ENCODE assay signal across 13 cellular contexts in genomic region chr21:41611441-41611840, GRCh38.
DNase-seq lines count a peak whose midpoint lies in the region; ATAC-seq and TF ChIP-seq lines count a peak whose summit lies in the region.
"Had no signal": no experiment of that assay in that cellular context is flagged by ENCODE, and none has a peak within 500 bp of the region (broad histone marks: within the 10 kb centered on the region; RNA-seq: fewer than 3 reads in every experiment).

No MANE protein-coding gene starts in this region.

- no peak for TF ChIP-seq POLR2A in sigmoid colon (IDR thresholded peaks at IDR 0.05)

- peaks cover 9 to 10% of the 10 kb centered on the region in 2 donors for H3K27me3 Mint-ChIP-seq in natural killer cell treated with Interleukin-12 subunit alpha and Interleukin-12 subunit beta and Interleukin-15 and Interleukin-18, amount 100 ng/mL, for 72 hours
- H3K27me3 Mint-ChIP-seq in natural killer cell (ENCODE audit: low read depth in 2 of 2), result peaks cover 3 to 37% of the 10 kb centered on the region in 2 donors
- H3K27me3 Mint-ChIP-seq in T-cell, result peaks cover 39 to 55% of the 10 kb centered on the region in 2 donors

- H3K27ac ChIP-seq in VCaP (peak overlapping the region; percentile 66), sigmoid colon (no peak overlapping the region)

- intact Hi-C loops in natural killer cell (cut with micrococcal nuclease) (loop anchor here (10.0 kb wide), 1 partner anchor 503 kb away; no protein-coding TSS in a partner anchor), sigmoid colon (cut with DNase I) (loop anchor here (2.0 to 5.0 kb wide), 3 partner anchors 266 to 509 kb away; partner anchors contain the start of gene PRDM15)

- no peak for TF ChIP-seq CTCF in natural killer cell (IDR thresholded peaks at IDR 0.05)
- TF ChIP-seq CTCF in VCaP (conservative IDR thresholded peaks at IDR 0.05), result no peak
- TF ChIP-seq CTCF in sigmoid colon (IDR thresholded peaks at IDR 0.05), result no peak

- ATAC-seq in natural killer cell treated with Interleukin-12 subunit alpha and Interleukin-12 subunit beta and Interleukin-15 and Interleukin-18, amount 100 ng/mL, for 72 hours, result no peak
- no peak for ATAC-seq in natural killer cell
- ATAC-seq in HG03378 (IDR thresholded peaks at IDR 0.05; ENCODE audit: unreplicated experiment), result no peak
- no peak for ATAC-seq in T-cell (replicated peaks in 1 of 4)

- no peaks in the 10 kb centered on the region for H3K27me3 ChIP-seq in sigmoid colon

- no peaks in the 10 kb centered on the region for H3K36me3 Mint-ChIP-seq in natural killer cell treated with Interleukin-12 subunit alpha and Interleukin-12 subunit beta and Interleukin-15 and Interleukin-18, amount 100 ng/mL, for 72 hours
- H3K36me3 Mint-ChIP-seq in natural killer cell (no peaks in the 10 kb centered on the region), T-cell (no peaks in the 10 kb centered on the region)
- H3K36me3 Mint-ChIP-seq: CD4-positive, alpha-beta memory T cell had no signal

- 61 to 75% methylated on average over 5 of the region's 5 CpGs for WGBS in sigmoid colon, 2 donors

- TF ChIP-seq EP300 in sigmoid colon (IDR thresholded peaks at IDR 0.05), result no peak

- no peaks in the 10 kb centered on the region for H3K4me1 Mint-ChIP-seq in natural killer cell treated with Interleukin-12 subunit alpha and Interleukin-12 subunit beta and Interleukin-15 and Interleukin-18, amount 100 ng/mL, for 72 hours (ENCODE audit: low read depth in 2 of 2)
- H3K4me1 Mint-ChIP-seq in natural killer cell, result no peaks in the 10 kb centered on the region
- peaks cover 0 to 4% (median 0%) of the 10 kb centered on the region in 3 donors for H3K4me1 Mint-ChIP-seq in T-cell
- H3K4me1 Mint-ChIP-seq: B cell; CD4-positive, alpha-beta memory T cell had no signal

- no peaks in the 10 kb centered on the region for H3K9me3 ChIP-seq in sigmoid colon
- H3K9me3 ChIP-seq: HAP-1 had no signal

- no peak overlapping the region for H3K27ac Mint-ChIP-seq in natural killer cell treated with Interleukin-12 subunit alpha and Interleukin-12 subunit beta and Interleukin-15 and Interleukin-18, amount 100 ng/mL, for 72 hours
- H3K27ac Mint-ChIP-seq in natural killer cell, result no peak overlapping the region
- H3K27ac Mint-ChIP-seq in T-cell, result no peak overlapping the region
- H3K27ac Mint-ChIP-seq: B cell; CD4-positive, alpha-beta memory T cell had no signal

- POLR2A ChIA-PET in T-cell (lab: Charles Lee), result no interaction called here

- no peak overlapping the region for H3K4me3 Mint-ChIP-seq in natural killer cell treated with Interleukin-12 subunit alpha and Interleukin-12 subunit beta and Interleukin-15 and Interleukin-18, amount 100 ng/mL, for 72 hours
- H3K4me3 Mint-ChIP-seq in natural killer cell, result no peak overlapping the region
- H3K4me3 Mint-ChIP-seq in T-cell, result no peak overlapping the region
- H3K4me3 Mint-ChIP-seq: B cell; CD4-positive, alpha-beta memory T cell had no signal

- H3K4me1 ChIP-seq in sigmoid colon, result peaks cover 0 to 48% (median 42%) of the 10 kb centered on the region in 4 donors
- H3K4me1 ChIP-seq: HAP-1 had no signal

- no peaks in the 10 kb centered on the region for H3K36me3 ChIP-seq in sigmoid colon
- H3K36me3 ChIP-seq: HAP-1 had no signal

- no peak overlapping the region for H3K4me3 ChIP-seq in sigmoid colon
- H3K4me3 ChIP-seq: GM12878, HAP-1 had no signal

- CTCF ChIA-PET in T-cell (lab: Charles Lee), result no interaction called here

- peak; percentile 16 for DNase-seq in natural killer cell treated with Interleukin-12 subunit alpha and Interleukin-12 subunit beta and Interleukin-15 and Interleukin-18, amount 100 ng/mL, for 72 hours (ENCODE audit: low spot score)
- DNase-seq in natural killer cell, result no peak
- DNase-seq in sigmoid colon, result peak; percentile 30
- DNase-seq in T-cell, result no peak
- no peak for DNase-seq in HT-29 (ENCODE audit: low spot score)
- DNase-seq: C1 segment of cervical spinal cord; CD4-positive, alpha-beta memory T cell; GOT3 had no signal

- H3K9me3 Mint-ChIP-seq in natural killer cell treated with Interleukin-12 subunit alpha and Interleukin-12 subunit beta and Interleukin-15 and Interleukin-18, amount 100 ng/mL, for 72 hours, result no peaks in the 10 kb centered on the region
- H3K9me3 Mint-ChIP-seq in natural killer cell, result no peaks in the 10 kb centered on the region
- no peaks in the 10 kb centered on the region for H3K9me3 Mint-ChIP-seq in T-cell
- H3K9me3 Mint-ChIP-seq: CD4-positive, alpha-beta memory T cell had no signal

Comparison
In these comparisons a context has a peak if more than half of its experiments do, and no peak if none do; other contexts are left out.
1. DNase-seq: peak in natural killer cell treated with Interleukin-12 subunit alpha and Interleukin-12 subunit beta and Interleukin-15 and Interleukin-18, amount 100 ng/mL, for 72 hours (single experiment) and sigmoid colon (single experiment); none in natural killer cell (single experiment), T-cell (0 of 34) and HT-29 (single experiment).